In the genomic region with DNA sequence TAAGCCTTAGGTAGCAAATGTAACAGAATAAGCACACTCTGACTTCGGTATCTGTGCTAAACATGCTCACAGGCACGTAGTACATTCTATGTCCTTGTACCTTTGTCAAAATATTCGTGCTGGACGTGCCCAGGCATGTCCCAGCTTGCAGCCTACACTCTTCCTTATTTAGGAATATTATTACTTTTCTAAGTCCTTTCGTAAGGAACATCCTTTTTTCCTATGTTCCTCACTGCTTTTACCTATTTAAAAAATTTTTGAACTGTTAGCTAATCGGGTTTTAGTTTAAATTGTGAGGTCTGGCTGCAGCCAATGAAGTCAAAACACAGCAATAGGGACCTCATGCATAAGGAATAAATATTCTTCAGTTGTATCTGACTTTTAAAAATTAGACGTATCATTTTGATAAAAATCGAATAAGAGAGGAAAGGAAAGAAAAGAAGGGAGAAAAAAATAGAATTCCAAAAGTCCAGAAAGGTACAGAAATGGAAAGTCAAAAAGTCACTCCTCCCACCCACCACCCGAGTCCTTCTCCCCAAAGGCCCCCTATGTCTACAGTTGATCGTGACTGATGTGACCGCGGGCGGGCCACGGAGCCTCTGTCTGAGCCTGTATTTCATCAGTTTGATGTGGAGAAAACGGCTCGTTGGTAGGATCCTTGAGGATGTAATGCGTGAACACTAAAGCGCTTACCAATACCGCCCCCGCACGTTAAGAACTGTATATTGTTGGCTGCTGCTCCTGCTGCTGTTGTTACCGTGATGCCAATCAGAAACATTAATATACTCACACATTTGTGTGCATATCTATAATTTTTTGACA, we compare ENCODE assay signal across 1 cellular context.
TF ChIP-seq lines count a peak whose summit lies in the region.

No MANE protein-coding gene starts in this region.

TF ChIP-seq in K562, 482 proteins besides CTCF, POLR2A, EP300 and RAD21 (continued from another document and continues in another):
- TF ChIP-seq, protein P1, sequence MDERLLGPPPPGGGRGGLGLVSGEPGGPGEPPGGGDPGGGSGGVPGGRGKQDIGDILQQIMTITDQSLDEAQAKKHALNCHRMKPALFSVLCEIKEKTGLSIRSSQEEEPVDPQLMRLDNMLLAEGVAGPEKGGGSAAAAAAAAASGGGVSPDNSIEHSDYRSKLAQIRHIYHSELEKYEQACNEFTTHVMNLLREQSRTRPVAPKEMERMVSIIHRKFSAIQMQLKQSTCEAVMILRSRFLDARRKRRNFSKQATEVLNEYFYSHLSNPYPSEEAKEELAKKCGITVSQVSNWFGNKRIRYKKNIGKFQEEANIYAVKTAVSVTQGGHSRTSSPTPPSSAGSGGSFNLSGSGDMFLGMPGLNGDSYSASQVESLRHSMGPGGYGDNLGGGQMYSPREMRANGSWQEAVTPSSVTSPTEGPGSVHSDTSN (CRISPR knock-in tag; IDR thresholded peaks at IDR 0.05; ENCODE audit: low read depth), result no peak
- TF ChIP-seq, protein P1 (tag; conservative IDR thresholded peaks at IDR 0.05; ENCODE audit: low read depth), result peak; percentile 32; the same call in 1 of the 2 replicates
- TF ChIP-seq, protein P2, sequence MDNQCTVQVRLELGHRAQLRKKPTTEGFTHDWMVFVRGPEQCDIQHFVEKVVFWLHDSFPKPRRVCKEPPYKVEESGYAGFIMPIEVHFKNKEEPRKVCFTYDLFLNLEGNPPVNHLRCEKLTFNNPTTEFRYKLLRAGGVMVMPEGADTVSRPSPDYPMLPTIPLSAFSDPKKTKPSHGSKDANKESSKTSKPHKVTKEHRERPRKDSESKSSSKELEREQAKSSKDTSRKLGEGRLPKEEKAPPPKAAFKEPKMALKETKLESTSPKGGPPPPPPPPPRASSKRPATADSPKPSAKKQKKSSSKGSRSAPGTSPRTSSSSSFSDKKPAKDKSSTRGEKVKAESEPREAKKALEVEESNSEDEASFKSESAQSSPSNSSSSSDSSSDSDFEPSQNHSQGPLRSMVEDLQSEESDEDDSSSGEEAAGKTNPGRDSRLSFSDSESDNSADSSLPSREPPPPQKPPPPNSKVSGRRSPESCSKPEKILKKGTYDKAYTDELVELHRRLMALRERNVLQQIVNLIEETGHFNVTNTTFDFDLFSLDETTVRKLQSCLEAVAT (IDR thresholded peaks at IDR 0.05), result 0 out of 4 replicates have a peak, but pooled peaks have one; percentile 17 to 44
- TF ChIP-seq DDX20 (tag; IDR thresholded peaks at IDR 0.05; ENCODE audit: low read depth), result no peak
- TF ChIP-seq, protein P3, sequence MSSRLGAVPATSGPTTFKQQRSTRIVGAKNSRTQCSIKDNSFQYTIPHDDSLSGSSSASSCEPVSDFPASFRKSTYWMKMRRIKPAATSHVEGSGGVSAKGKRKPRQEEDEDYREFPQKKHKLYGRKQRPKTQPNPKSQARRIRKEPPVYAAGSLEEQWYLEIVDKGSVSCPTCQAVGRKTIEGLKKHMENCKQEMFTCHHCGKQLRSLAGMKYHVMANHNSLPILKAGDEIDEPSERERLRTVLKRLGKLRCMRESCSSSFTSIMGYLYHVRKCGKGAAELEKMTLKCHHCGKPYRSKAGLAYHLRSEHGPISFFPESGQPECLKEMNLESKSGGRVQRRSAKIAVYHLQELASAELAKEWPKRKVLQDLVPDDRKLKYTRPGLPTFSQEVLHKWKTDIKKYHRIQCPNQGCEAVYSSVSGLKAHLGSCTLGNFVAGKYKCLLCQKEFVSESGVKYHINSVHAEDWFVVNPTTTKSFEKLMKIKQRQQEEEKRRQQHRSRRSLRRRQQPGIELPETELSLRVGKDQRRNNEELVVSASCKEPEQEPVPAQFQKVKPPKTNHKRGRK (tag; IDR thresholded peaks at IDR 0.05), result no peak
- TF ChIP-seq ZEB2 (IDR thresholded peaks at IDR 0.05), result no peak
- peak; percentile 17; the same call in 1 of the 2 replicates for TF ChIP-seq EP400 (IDR thresholded peaks at IDR 0.05)
- no peak for TF ChIP-seq CLOCK (CRISPR knock-in tag; IDR thresholded peaks at IDR 0.05; ENCODE audit: borderline replicate concordance)
- 0 out of 2 replicates have a peak, but pooled peaks have one; percentile 6 for TF ChIP-seq POLR2G (IDR thresholded peaks at IDR 0.05; ENCODE audit: low read depth, low read length)
- peak; percentile 28; the same call in 1 of the 2 replicates for TF ChIP-seq GATAD2B (IDR thresholded peaks at IDR 0.05; ENCODE audit: borderline replicate concordance)
- TF ChIP-seq BCOR (IDR thresholded peaks at IDR 0.05), result peak; percentile 61; the same call in 1 of the 2 replicates
- TF ChIP-seq USF2 (CRISPR knock-in tag; IDR thresholded peaks at IDR 0.05), result no peak
- no peak for TF ChIP-seq CXXC5 (CRISPR knock-in tag; IDR thresholded peaks at IDR 0.05)
- no peak for TF ChIP-seq SAFB (IDR thresholded peaks at IDR 0.05; ENCODE audit: borderline replicate concordance, low read depth, low read length)
- TF ChIP-seq, protein P4, sequence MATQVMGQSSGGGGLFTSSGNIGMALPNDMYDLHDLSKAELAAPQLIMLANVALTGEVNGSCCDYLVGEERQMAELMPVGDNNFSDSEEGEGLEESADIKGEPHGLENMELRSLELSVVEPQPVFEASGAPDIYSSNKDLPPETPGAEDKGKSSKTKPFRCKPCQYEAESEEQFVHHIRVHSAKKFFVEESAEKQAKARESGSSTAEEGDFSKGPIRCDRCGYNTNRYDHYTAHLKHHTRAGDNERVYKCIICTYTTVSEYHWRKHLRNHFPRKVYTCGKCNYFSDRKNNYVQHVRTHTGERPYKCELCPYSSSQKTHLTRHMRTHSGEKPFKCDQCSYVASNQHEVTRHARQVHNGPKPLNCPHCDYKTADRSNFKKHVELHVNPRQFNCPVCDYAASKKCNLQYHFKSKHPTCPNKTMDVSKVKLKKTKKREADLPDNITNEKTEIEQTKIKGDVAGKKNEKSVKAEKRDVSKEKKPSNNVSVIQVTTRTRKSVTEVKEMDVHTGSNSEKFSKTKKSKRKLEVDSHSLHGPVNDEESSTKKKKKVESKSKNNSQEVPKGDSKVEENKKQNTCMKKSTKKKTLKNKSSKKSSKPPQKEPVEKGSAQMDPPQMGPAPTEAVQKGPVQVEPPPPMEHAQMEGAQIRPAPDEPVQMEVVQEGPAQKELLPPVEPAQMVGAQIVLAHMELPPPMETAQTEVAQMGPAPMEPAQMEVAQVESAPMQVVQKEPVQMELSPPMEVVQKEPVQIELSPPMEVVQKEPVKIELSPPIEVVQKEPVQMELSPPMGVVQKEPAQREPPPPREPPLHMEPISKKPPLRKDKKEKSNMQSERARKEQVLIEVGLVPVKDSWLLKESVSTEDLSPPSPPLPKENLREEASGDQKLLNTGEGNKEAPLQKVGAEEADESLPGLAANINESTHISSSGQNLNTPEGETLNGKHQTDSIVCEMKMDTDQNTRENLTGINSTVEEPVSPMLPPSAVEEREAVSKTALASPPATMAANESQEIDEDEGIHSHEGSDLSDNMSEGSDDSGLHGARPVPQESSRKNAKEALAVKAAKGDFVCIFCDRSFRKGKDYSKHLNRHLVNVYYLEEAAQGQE (CRISPR knock-in tag; IDR thresholded peaks at IDR 0.05; ENCODE audit: low read depth), result no peak
- no peak for TF ChIP-seq E2F4 (CRISPR knock-in tag; IDR thresholded peaks at IDR 0.05; ENCODE audit: low read depth)
- TF ChIP-seq MYC (IDR thresholded peaks at IDR 0.05; ENCODE audit: low read depth, low read length), result no peak
- no peak for TF ChIP-seq MYC (CRISPR knock-in tag; IDR thresholded peaks at IDR 0.05; ENCODE audit: borderline replicate concordance, low read depth)
- TF ChIP-seq, protein P5, sequence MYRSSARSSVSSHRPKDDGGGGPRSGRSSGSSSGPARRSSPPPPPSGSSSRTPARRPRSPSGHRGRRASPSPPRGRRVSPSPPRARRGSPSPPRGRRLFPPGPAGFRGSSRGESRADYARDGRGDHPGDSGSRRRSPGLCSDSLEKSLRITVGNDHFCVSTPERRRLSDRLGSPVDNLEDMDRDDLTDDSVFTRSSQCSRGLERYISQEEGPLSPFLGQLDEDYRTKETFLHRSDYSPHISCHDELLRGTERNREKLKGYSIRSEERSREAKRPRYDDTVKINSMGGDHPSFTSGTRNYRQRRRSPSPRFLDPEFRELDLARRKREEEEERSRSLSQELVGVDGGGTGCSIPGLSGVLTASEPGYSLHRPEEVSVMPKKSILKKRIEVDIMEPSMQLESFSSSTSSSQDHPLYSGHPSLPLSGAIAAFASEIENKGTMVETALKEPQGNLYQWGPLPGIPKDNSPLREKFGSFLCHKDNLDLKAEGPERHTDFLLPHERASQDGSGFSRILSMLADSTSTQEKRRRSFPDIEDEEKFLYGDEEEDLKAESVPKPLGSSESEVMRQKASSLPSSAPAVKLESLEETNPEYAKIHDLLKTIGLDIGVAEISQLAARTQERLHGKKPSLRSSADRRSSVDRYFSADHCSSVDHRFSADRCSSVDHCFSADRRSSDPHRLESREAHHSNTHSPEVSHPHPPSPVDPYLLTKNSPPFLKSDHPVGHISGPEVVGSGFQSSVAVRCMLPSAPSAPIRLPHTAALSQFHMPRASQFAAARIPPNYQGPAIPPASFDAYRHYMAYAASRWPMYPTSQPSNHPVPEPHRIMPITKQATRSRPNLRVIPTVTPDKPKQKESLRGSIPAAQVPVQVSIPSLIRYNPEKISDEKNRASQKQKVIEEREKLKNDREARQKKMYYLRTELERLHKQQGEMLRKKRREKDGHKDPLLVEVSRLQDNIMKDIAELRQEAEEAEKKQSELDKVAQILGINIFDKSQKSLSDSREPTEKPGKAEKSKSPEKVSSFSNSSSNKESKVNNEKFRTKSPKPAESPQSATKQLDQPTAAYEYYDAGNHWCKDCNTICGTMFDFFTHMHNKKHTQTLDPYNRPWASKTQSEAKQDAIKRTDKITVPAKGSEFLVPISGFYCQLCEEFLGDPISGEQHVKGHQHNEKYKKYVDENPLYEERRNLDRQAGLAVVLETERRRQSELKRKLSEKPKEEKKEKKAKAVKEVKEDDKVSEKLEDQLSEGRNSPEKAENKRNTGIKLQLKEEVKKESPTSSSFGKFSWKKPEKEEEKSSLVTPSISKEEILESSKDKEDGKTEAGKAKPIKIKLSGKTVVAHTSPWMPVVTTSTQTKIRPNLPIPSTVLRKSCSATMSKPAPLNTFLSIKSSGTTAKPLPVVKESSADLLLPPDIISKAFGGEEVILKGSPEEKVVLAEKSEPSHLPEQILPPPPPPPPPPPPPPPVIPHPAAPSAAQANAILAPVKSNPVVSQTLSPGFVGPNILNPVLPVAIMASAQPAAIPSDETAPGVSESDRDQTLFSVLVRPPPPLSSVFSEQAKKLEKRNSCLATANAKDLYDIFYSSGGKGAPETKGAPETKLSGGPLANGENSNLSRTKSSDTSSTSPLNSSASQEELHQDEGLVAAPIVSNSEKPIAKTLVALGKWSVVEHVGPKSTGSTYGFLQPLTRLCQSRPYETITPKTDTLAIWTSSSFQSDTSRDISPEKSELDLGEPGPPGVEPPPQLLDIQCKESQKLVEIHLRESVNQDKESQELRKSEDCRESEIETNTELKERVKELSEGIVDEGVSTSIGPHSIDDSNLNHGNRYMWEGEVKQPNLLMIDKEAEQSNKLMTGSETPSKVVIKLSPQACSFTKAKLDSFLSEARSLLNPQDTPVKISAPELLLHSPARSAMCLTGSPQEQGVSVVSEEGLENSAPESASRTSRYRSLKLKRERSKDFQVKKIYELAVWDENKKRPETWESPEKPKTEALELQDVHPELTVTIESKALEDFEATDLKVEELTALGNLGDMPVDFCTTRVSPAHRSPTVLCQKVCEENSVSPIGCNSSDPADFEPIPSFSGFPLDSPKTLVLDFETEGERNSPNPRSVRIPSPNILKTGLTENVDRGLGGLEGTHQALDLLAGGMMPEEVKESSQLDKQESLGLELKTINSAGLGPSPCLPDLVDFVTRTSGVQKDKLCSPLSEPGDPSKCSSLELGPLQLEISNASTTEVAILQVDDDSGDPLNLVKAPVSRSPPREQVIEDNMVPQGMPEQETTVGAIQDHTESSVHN (IDR thresholded peaks at IDR 0.05; ENCODE audit: borderline replicate concordance in 1 of 2, low read depth in 1 of 2), result no peak
- no peak for TF ChIP-seq ZBED1 (IDR thresholded peaks at IDR 0.05)
- TF ChIP-seq, protein P6, sequence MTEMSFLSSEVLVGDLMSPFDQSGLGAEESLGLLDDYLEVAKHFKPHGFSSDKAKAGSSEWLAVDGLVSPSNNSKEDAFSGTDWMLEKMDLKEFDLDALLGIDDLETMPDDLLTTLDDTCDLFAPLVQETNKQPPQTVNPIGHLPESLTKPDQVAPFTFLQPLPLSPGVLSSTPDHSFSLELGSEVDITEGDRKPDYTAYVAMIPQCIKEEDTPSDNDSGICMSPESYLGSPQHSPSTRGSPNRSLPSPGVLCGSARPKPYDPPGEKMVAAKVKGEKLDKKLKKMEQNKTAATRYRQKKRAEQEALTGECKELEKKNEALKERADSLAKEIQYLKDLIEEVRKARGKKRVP (CRISPR knock-in tag; IDR thresholded peaks at IDR 0.05), result 0 out of 2 replicates have a peak, but pooled peaks have one; percentile 20
- peak in 1 of 2 experiments; percentile 58; a peak in 3 of 4 replicates for TF ChIP-seq RCOR1 (IDR thresholded peaks at IDR 0.05; ENCODE audit: borderline replicate concordance in 1 of 2, low read depth in 2 of 2, low read length in 2 of 2)
